Comparison of ENCODE assay signal across 8 cellular contexts in genomic region chr19:2477732-2478191, GRCh38. TPM values are rescaled to one million over a fixed set of nuclear protein-coding genes. Genes with fewer than 3 reads are reported as not detected.
DNase-seq lines count a peak whose midpoint lies in the region; ATAC-seq, FAIRE-seq and TF ChIP-seq lines count a peak whose summit lies in the region.

No MANE protein-coding gene starts in this region.

- no peaks in the 10 kb centered on the region for H3K9me2 ChIP-seq in OCI-LY1 (ENCODE audit: low read depth, low read length)

- H4K20me1 ChIP-seq in DND-41 (ENCODE audit: insufficient read depth, low read length) (peaks cover 20% of the 10 kb centered on the region), OCI-LY1 (ENCODE audit: insufficient read depth, low read length) (no peaks in the 10 kb centered on the region)

- no peak for TF ChIP-seq POLR2A in breast epithelium (IDR thresholded peaks at IDR 0.05)

- no peak overlapping the region for H2AFZ ChIP-seq in DND-41 (ENCODE audit: low read depth, low read length)
- H2AFZ ChIP-seq in OCI-LY1 (ENCODE audit: low read length): no peak overlapping the region

- no peaks in the 10 kb centered on the region for H3K9me3 ChIP-seq in DND-41 (ENCODE audit: insufficient read depth, low read length, severe bottlenecking)
- H3K9me3 ChIP-seq in OCI-LY1 (ENCODE audit: low read length): peaks cover 3% of the 10 kb centered on the region; the same call in 1 of the 2 replicates
- H3K9me3 ChIP-seq in breast epithelium: peaks cover 0 to 6% of the 10 kb centered on the region in 2 donors
- no peaks in the 10 kb centered on the region for H3K9me3 ChIP-seq in stomach smooth muscle (ENCODE audit: control insufficient read depth in 2 of 2, low read length in 2 of 2)

- TF ChIP-seq CTCF in DND-41 (IDR thresholded peaks at IDR 0.05; ENCODE audit: borderline replicate concordance, extremely low read depth, low read length, poor library complexity, severe bottlenecking) (no peak), OCI-LY1 (IDR thresholded peaks at IDR 0.05; ENCODE audit: low read length) (no peak), breast epithelium (IDR thresholded peaks at IDR 0.05) (no peak)

- no peak for FAIRE-seq in urothelium cell line (lab: Jason Lieb, UNC)

- intact Hi-C loops in breast epithelium (cut with DNase I; ENCODE audit: low total_unique reads): loop anchor here (5.0 kb wide), 1 partner anchor 100 kb away; no protein-coding TSS in a partner anchor
- intact Hi-C loops in left colon (cut with DNase I, micrococcal nuclease): loop anchor here (5.0 to 10.0 kb wide), 2 partner anchors 65 to 107 kb away; no protein-coding TSS in a partner anchor
- intact Hi-C loops in posterior cingulate gyrus (cut with DNase I): loop anchor here (5.0 kb wide), 1 partner anchor 65 kb away; no protein-coding TSS in a partner anchor

- no peaks in the 10 kb centered on the region for H3F3A ChIP-seq in OCI-LY1 (ENCODE audit: insufficient read depth, low read length)

- H3K4me1 ChIP-seq in DND-41 (ENCODE audit: insufficient read depth, low read length) (peaks cover 46% of the 10 kb centered on the region), OCI-LY1 (ENCODE audit: insufficient read depth, low read length, severe bottlenecking) (peaks cover 43% of the 10 kb centered on the region), breast epithelium (peaks cover 0 to 11% of the 10 kb centered on the region in 2 donors), stomach smooth muscle (ENCODE audit: control insufficient read depth, insufficient read depth, low read length) (peaks cover 35% of the 10 kb centered on the region)

- H3K4me2 ChIP-seq in DND-41 (ENCODE audit: insufficient read depth, low read length) (peak overlapping the region; percentile 71), OCI-LY1 (ENCODE audit: low read length) (peak overlapping the region; percentile 86)

- H3K27ac ChIP-seq in DND-41 (ENCODE audit: low read length) (peak overlapping the region; percentile 78), OCI-LY1 (ENCODE audit: low read depth, low read length, poor library complexity, severe bottlenecking) (peak overlapping the region; percentile 59), breast epithelium (peak overlapping the region; percentile 93 to 94), stomach smooth muscle (ENCODE audit: low read length) (peak overlapping the region; percentile 88)

- DNase-seq in DND-41 (peak; percentile 46), breast epithelium (ENCODE audit: low spot score in 2 of 2) (no peak), left colon (peak; percentile 39 to 65), COR-L47 (lab: John Stamatoyannopoulos, UW) (no peak), urothelium cell line (ENCODE audit: low spot score) (no peak), posterior cingulate gyrus (no peak)

- H3K9ac ChIP-seq in DND-41 (ENCODE audit: low read depth, low read length) (peak overlapping the region; percentile 76), OCI-LY1 (ENCODE audit: low read length) (no peak overlapping the region; the same call in 1 of the 2 replicates), stomach smooth muscle (ENCODE audit: low read length in 2 of 2) (peak overlapping the region; percentile 21 to 83)

- peaks cover 28% of the 10 kb centered on the region for H3K79me2 ChIP-seq in DND-41 (ENCODE audit: insufficient read depth, low read length)
- no peaks in the 10 kb centered on the region for H3K79me2 ChIP-seq in OCI-LY1 (ENCODE audit: insufficient read depth, low read length)

- H3K36me3 ChIP-seq in DND-41 (ENCODE audit: insufficient read depth, low read length): peaks cover 18% of the 10 kb centered on the region
- no peaks in the 10 kb centered on the region for H3K36me3 ChIP-seq in OCI-LY1 (ENCODE audit: insufficient read depth, low read length)
- H3K36me3 ChIP-seq in breast epithelium: no peaks in the 10 kb centered on the region
- H3K36me3 ChIP-seq in stomach smooth muscle (ENCODE audit: control insufficient read depth in 2 of 2, insufficient read depth in 2 of 2, low read length in 2 of 2): peaks cover 0 to 17% of the 10 kb centered on the region in 2 donors

- ATAC-seq in DND-41 (ENCODE audit: insufficient read depth, low read depth): no peak
- no peak for ATAC-seq in left colon

- H3K4me3 ChIP-seq in DND-41 (ENCODE audit: low read depth in 1 of 2, low read length in 2 of 2) (peak overlapping the region; percentile 60 to 72; a peak in 3 of 4 replicates), OCI-LY1 (ENCODE audit: low read depth, low read length, poor library complexity, severe bottlenecking) (peak overlapping the region; percentile 74), breast epithelium (peak overlapping the region; percentile 71 to 91 (median 79)), stomach smooth muscle (ENCODE audit: low read length in 2 of 2) (peak overlapping the region; percentile 99 to 100)

- H3K27me3 ChIP-seq in DND-41 (ENCODE audit: insufficient read depth, low read length, poor library complexity) (no peaks in the 10 kb centered on the region), OCI-LY1 (ENCODE audit: insufficient read depth, low read length) (no peaks in the 10 kb centered on the region; the same call in 1 of the 2 replicates), breast epithelium (no peaks in the 10 kb centered on the region), stomach smooth muscle (ENCODE audit: control insufficient read depth in 1 of 2, insufficient read depth in 2 of 2, low read length in 2 of 2) (no peaks in the 10 kb centered on the region)

RNA-seq across cellular contexts. Expression of gene GADD45B, which starts 1.8 kb away (rescaled TPM):
- total RNA-seq in breast epithelium (100 to 1,000 TPM; 136 to 301 (median 172) TPM), left colon (10 to 100 TPM; 44.4 to 53.8 TPM)

RNA-seq across cellular contexts. Expression of gene LMNB2, which starts 21.0 kb away (rescaled TPM):
- 10 to 100 TPM; 13.1 to 25.2 (median 15.7) TPM for total RNA-seq in breast epithelium
- 10 to 100 TPM; 23.6 to 43.9 TPM for total RNA-seq in left colon

RNA-seq across cellular contexts. Expression of gene TIMM13, which starts 50.4 kb away (rescaled TPM):
- 10 to 100 TPM; 27.7 to 34.4 (median 28.1) TPM for total RNA-seq in breast epithelium
- total RNA-seq in left colon: 100 to 1,000 TPM in 1 of 2 donors, 10 to 100 TPM in 1; 90.2 to 129 TPM

Comparison
In these comparisons a context has a peak if more than half of its experiments do, and no peak if none do; other contexts are left out.
1. DNase-seq: peak in DND-41 (single experiment) and left colon (2 of 2); none in breast epithelium (0 of 2), COR-L47 (single experiment), urothelium cell line (single experiment) and posterior cingulate gyrus (0 of 10).
2. Peak in every context shown above with its lines, with median percentiles within 50 percentile points of each other: H3K27ac ChIP-seq and H3K4me3 ChIP-seq.